Comparison of ENCODE assay signal across 10 cellular contexts in the genomic region with DNA sequence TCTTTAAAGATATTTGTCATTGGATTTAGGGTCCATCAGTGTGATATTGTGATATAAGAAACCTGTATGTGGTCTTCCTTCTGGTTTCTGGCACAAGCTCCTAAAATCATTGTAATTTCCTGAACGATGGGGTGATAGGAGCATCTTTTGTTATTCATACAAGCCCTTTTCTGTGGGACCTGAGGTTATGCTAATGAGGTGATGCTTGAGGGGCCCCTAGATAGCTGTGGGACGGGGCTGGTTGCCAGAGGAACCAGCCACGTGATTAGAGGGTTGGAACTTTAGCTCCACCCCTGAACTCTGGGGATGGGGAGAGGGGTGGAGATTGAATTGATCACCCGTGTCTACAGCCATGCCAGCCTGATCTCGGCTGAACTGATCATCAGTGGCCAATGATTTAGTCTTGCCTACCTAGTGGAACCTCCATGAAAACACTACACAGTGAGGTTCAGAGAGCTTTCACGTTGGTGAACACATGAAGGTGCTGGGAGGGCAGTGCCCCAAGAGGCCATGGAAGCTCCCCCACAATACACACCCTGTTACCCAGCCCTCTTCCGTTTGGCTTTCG.
DNase-seq lines count a peak whose midpoint lies in the region; ATAC-seq and TF ChIP-seq lines count a peak whose summit lies in the region.
"Had no signal": no experiment of that assay in that cellular context is flagged by ENCODE, and none has a peak within 500 bp of the region (broad histone marks: within the 10 kb centered on the region; RNA-seq: fewer than 3 reads in every experiment).

No MANE protein-coding gene starts in this region.

- no peaks in the 10 kb centered on the region for H3K9me3 Mint-ChIP-seq in CD4-positive, alpha-beta memory T cell
- H3K9me3 Mint-ChIP-seq in activated naive CD8-positive, alpha-beta T cell treated with anti-CD3 and anti-CD28 coated beads, Interleukin-2, amount 50 U/mL, for 24 hours, result no peaks in the 10 kb centered on the region
- H3K9me3 Mint-ChIP-seq in progenitor cell of endocrine pancreas (ENCODE audit: low read depth), result no peaks in the 10 kb centered on the region

- TF ChIP-seq CTCF in progenitor cell of endocrine pancreas (IDR thresholded peaks at IDR 0.05; ENCODE audit: unreplicated experiment), result no peak

- peaks cover 42 to 94% (median 74%) of the 10 kb centered on the region in 4 donors for H3K4me1 Mint-ChIP-seq in CD4-positive, alpha-beta memory T cell
- H3K4me1 Mint-ChIP-seq in activated naive CD8-positive, alpha-beta T cell treated with anti-CD3 and anti-CD28 coated beads, Interleukin-2, amount 50 U/mL, for 24 hours, result peaks cover 92% of the 10 kb centered on the region
- H3K4me1 Mint-ChIP-seq in progenitor cell of endocrine pancreas (ENCODE audit: low read depth), result peaks cover 67% of the 10 kb centered on the region

- POLR2A ChIA-PET in CD4-positive, alpha-beta memory T cell (lab: Charles Lee; ENCODE audit: partially characterized antibody), result interaction anchor here (0.6 to 3.1 kb wide), 17 partner anchors 9 to 103 kb away, joined by 3 to 31 read pairs (median 4); partner anchors contain the start of genes BCR and RSPH14

- DNase-seq in CD4-positive, alpha-beta memory T cell, result peak; percentile 79 to 86 (median 80)
- DNase-seq in T-helper 2 cell (peak in 4 of 5 experiments; percentile 54 to 93 (median 64)), progenitor cell of endocrine pancreas (ENCODE audit: low spot score, unreplicated experiment) (no peak), KBM-7 (no peak), NCI-H146 treated with DMSO at 0.1 percent for 48 hours (lab: John Stamatoyannopoulos, UW; ENCODE audit: unreplicated experiment) (no peak)
- peak; percentile 72 for DNase-seq in activated naive CD8-positive, alpha-beta T cell treated with anti-CD3 and anti-CD28 coated beads, Interleukin-2, amount 50 U/mL, for 24 hours
- DNase-seq: left colon had no signal

- peak; percentile 86 for ATAC-seq in activated naive CD8-positive, alpha-beta T cell treated with anti-CD3 and anti-CD28 coated beads, Interleukin-2, amount 50 U/mL, for 24 hours
- no peak for ATAC-seq in HG03095 (IDR thresholded peaks at IDR 0.05; ENCODE audit: unreplicated experiment)
- ATAC-seq in GM19452 (IDR thresholded peaks at IDR 0.05; ENCODE audit: unreplicated experiment), result no peak
- ATAC-seq: left colon had no signal

- CTCF ChIA-PET in CD4-positive, alpha-beta memory T cell (lab: Charles Lee; ENCODE audit: partially characterized antibody), result interaction anchor here (0.5 to 2.1 kb wide), 14 partner anchors 8 to 67 kb away, joined by 3 to 11 read pairs (median 3); partner anchors contain the start of gene BCR

- intact Hi-C loops in CD4-positive, alpha-beta memory T cell (cut with micrococcal nuclease), result loop anchor here (2.0 to 5.0 kb wide), 2 partner anchors 26 to 39 kb away; no protein-coding TSS in a partner anchor

- H3K4me3 Mint-ChIP-seq in CD4-positive, alpha-beta memory T cell, result peak overlapping the region; percentile 57 to 85 (median 78)
- H3K4me3 Mint-ChIP-seq in activated naive CD8-positive, alpha-beta T cell treated with anti-CD3 and anti-CD28 coated beads, Interleukin-2, amount 50 U/mL, for 24 hours, result peak overlapping the region; percentile 55
- H3K4me3 Mint-ChIP-seq in progenitor cell of endocrine pancreas (ENCODE audit: low read depth), result peak overlapping the region; percentile 18

- in situ Hi-C loops in KBM-7 (cut with MboI; ENCODE audit: low pct_unique_long_range_greater_than_20kb, low sequenced_read_pairs), result no loop called here

- H3K36me3 Mint-ChIP-seq in CD4-positive, alpha-beta memory T cell, result no peaks in the 10 kb centered on the region
- peaks cover 9% of the 10 kb centered on the region for H3K36me3 Mint-ChIP-seq in activated naive CD8-positive, alpha-beta T cell treated with anti-CD3 and anti-CD28 coated beads, Interleukin-2, amount 50 U/mL, for 24 hours (ENCODE audit: low read depth)
- peaks cover 6% of the 10 kb centered on the region for H3K36me3 Mint-ChIP-seq in progenitor cell of endocrine pancreas (ENCODE audit: insufficient read depth)

- peak overlapping the region; percentile 73 for H3K27ac ChIP-seq in CD4-positive, alpha-beta memory T cell (ENCODE audit: low read depth, low read length)
- H3K27ac ChIP-seq: C4-2B had no signal

- H3K27me3 Mint-ChIP-seq in CD4-positive, alpha-beta memory T cell, result no peaks in the 10 kb centered on the region
- no peaks in the 10 kb centered on the region for H3K27me3 Mint-ChIP-seq in activated naive CD8-positive, alpha-beta T cell treated with anti-CD3 and anti-CD28 coated beads, Interleukin-2, amount 50 U/mL, for 24 hours
- H3K27me3 Mint-ChIP-seq in progenitor cell of endocrine pancreas, result no peaks in the 10 kb centered on the region

- peaks cover 67% of the 10 kb centered on the region for H3K4me1 ChIP-seq in CD4-positive, alpha-beta memory T cell (ENCODE audit: insufficient read depth, low read length)

- no peaks in the 10 kb centered on the region for H3K36me3 ChIP-seq in CD4-positive, alpha-beta memory T cell (ENCODE audit: insufficient read depth, low read length)

- H3K4me3 ChIP-seq in CD4-positive, alpha-beta memory T cell (ENCODE audit: low read length in 2 of 2), result peak overlapping the region in 1 of 2 donors; percentile 28

- H3K27me3 ChIP-seq in CD4-positive, alpha-beta memory T cell (ENCODE audit: insufficient read depth, low read length), result no peaks in the 10 kb centered on the region

- no peaks in the 10 kb centered on the region for H3K9me3 ChIP-seq in CD4-positive, alpha-beta memory T cell (ENCODE audit: control insufficient read depth in 1 of 2, low read length in 2 of 2)

- H3K27ac Mint-ChIP-seq in CD4-positive, alpha-beta memory T cell, result peak overlapping the region; percentile 84 to 99 (median 97)
- peak overlapping the region; percentile 84 for H3K27ac Mint-ChIP-seq in activated naive CD8-positive, alpha-beta T cell treated with anti-CD3 and anti-CD28 coated beads, Interleukin-2, amount 50 U/mL, for 24 hours
- peak overlapping the region; percentile 92 for H3K27ac Mint-ChIP-seq in progenitor cell of endocrine pancreas

Comparison
In these comparisons a context has a peak if more than half of its experiments do, and no peak if none do; other contexts are left out.
1. DNase-seq: peak in CD4-positive, alpha-beta memory T cell (5 of 5), T-helper 2 cell (4 of 5) and activated naive CD8-positive, alpha-beta T cell treated with anti-CD3 and anti-CD28 coated beads, Interleukin-2, amount 50 U/mL, for 24 hours (single experiment); none in progenitor cell of endocrine pancreas (single experiment), KBM-7 (single experiment) and NCI-H146 treated with DMSO at 0.1 percent for 48 hours (single experiment).
2. H3K4me3 Mint-ChIP-seq: peak in every context shown above with its lines; median percentile 78 in CD4-positive, alpha-beta memory T cell; 55 in activated naive CD8-positive, alpha-beta T cell treated with anti-CD3 and anti-CD28 coated beads, Interleukin-2, amount 50 U/mL, for 24 hours; 18 in progenitor cell of endocrine pancreas.
3. Peak in every context shown above with its lines, with median percentiles within 50 percentile points of each other: H3K27ac Mint-ChIP-seq.